Comparison of ENCODE assay signal across 12 cellular contexts in the genomic region with DNA sequence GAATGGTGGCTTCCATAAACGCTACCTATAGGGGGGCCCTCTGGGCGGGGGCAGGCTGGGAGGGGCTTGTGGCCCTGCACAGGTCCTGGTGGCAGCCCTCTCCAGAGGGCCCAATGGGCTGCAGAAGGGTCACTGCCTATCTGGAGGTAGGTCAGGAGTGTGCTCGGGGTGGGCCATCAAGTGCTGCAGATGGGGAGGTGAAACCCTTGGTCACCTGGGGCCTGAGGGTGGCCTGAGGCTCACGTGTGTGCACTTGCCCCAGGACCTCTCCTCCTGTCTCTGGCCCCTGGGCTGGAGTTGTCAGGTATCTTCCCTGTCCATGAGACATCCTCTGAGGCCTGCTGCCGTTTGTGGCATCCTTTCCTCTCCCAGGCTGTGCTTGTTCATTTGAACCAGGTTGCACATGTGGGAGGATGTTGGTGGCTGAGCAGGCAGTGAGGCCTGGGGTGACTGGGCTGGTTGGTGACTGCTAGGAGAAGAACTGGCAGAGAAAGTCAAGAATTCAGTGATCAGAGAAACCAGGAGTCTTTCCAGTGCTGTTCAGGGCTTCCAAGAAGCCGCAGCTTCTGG. TPM values are rescaled to one million over a fixed set of nuclear protein-coding genes. Genes with fewer than 3 reads are reported as not detected.
DNase-seq lines count a peak whose midpoint lies in the region; ATAC-seq and TF ChIP-seq lines count a peak whose summit lies in the region.
"Had no signal": no experiment of that assay in that cellular context is flagged by ENCODE, and none has a peak within 500 bp of the region (broad histone marks: within the 10 kb centered on the region; RNA-seq: fewer than 3 reads in every experiment).

No MANE protein-coding gene starts in this region.

- DNase-seq in CD4-positive, alpha-beta memory T cell = no peak
- DNase-seq in T-cell = no peak
- no peak for DNase-seq in endothelial cell (ENCODE audit: low spot score)
- DNase-seq in GM20000 (ENCODE audit: low spot score) = no peak
- no peak for DNase-seq in SJCRH30
- DNase-seq: amniotic stem cell; retina; stimulated activated CD4-positive, alpha-beta T cell treated with anti-CD3 and anti-CD28 coated beads, Interleukin-4, amount 100 ng/mL, for 4 hours; stimulated activated naive CD4-positive, alpha-beta T cell; SW 1271 had no signal

- no peak overlapping the region for H3K4me3 ChIP-seq in CD4-positive, alpha-beta memory T cell (ENCODE audit: low read length in 2 of 2)
- H3K4me3 ChIP-seq in skeletal muscle tissue (ENCODE audit: low read length in 3 of 3) = no peak overlapping the region
- H3K4me3 ChIP-seq in SJCRH30 = no peak overlapping the region

- POLR2A ChIA-PET in CD4-positive, alpha-beta memory T cell (lab: Charles Lee; ENCODE audit: partially characterized antibody) = interaction anchor here (1.1 kb wide), 1 partner anchor 14 kb away, joined by 3 read pairs; no protein-coding TSS in a partner anchor
- POLR2A ChIA-PET in T-cell (lab: Charles Lee) = no interaction called here

- H3K27me3 ChIP-seq in CD4-positive, alpha-beta memory T cell (ENCODE audit: insufficient read depth, low read length) = no peaks in the 10 kb centered on the region
- H3K27me3 ChIP-seq in skeletal muscle tissue (ENCODE audit: control insufficient read depth in 3 of 3, insufficient read depth in 3 of 3, low read length in 3 of 3) (no peaks in the 10 kb centered on the region), SJCRH30 (no peaks in the 10 kb centered on the region)

- H3K27me3 Mint-ChIP-seq in CD4-positive, alpha-beta memory T cell = no peaks in the 10 kb centered on the region
- no peaks in the 10 kb centered on the region for H3K27me3 Mint-ChIP-seq in T-cell
- peaks cover 19% of the 10 kb centered on the region for H3K27me3 Mint-ChIP-seq in endothelial cell (ENCODE audit: unreplicated experiment)

- CTCF ChIA-PET in CD4-positive, alpha-beta memory T cell (lab: Charles Lee; ENCODE audit: partially characterized antibody) = interaction anchor here (1.0 to 21.6 kb wide), 4 partner anchors 12 to 138 kb away, joined by 3 to 814 read pairs (median 18); partner anchors contain the start of gene TSPAN14
- CTCF ChIA-PET in T-cell (lab: Charles Lee) = no interaction called here

- peaks cover 66 to 84% of the 10 kb centered on the region in 2 donors for H3K36me3 Mint-ChIP-seq in CD4-positive, alpha-beta memory T cell
- H3K36me3 Mint-ChIP-seq in T-cell (peaks cover 65% of the 10 kb centered on the region), endothelial cell (ENCODE audit: low read depth, unreplicated experiment) (peaks cover 55% of the 10 kb centered on the region)

- no peak overlapping the region for H3K9ac ChIP-seq in skeletal muscle tissue (ENCODE audit: low read depth in 1 of 3, low read length in 3 of 3)

- H3K4me1 ChIP-seq in CD4-positive, alpha-beta memory T cell (ENCODE audit: insufficient read depth, low read length) = no peaks in the 10 kb centered on the region
- H3K4me1 ChIP-seq in skeletal muscle tissue (ENCODE audit: control insufficient read depth in 3 of 3, insufficient read depth in 3 of 3, low read length in 3 of 3) (peaks cover 0 to 30% (median 24%) of the 10 kb centered on the region in 3 donors), SJCRH30 (no peaks in the 10 kb centered on the region)

- no peak for ATAC-seq in T-cell (replicated peaks in 1 of 4)
- no peak for ATAC-seq in HG03571 (IDR thresholded peaks at IDR 0.05; ENCODE audit: unreplicated experiment)

- peaks cover 96% of the 10 kb centered on the region for H3K36me3 ChIP-seq in CD4-positive, alpha-beta memory T cell (ENCODE audit: insufficient read depth, low read length)
- H3K36me3 ChIP-seq in skeletal muscle tissue (ENCODE audit: control insufficient read depth in 3 of 3, insufficient read depth in 3 of 3, low read length in 3 of 3) = peaks cover 41 to 65% (median 56%) of the 10 kb centered on the region in 3 donors
- peaks cover 24% of the 10 kb centered on the region for H3K36me3 ChIP-seq in SJCRH30

- H3K4me3 Mint-ChIP-seq in CD4-positive, alpha-beta memory T cell = no peak overlapping the region
- no peak overlapping the region for H3K4me3 Mint-ChIP-seq in T-cell
- H3K4me3 Mint-ChIP-seq in endothelial cell (ENCODE audit: unreplicated experiment) = peak overlapping the region; percentile 37

- intact Hi-C loops in CD4-positive, alpha-beta memory T cell (cut with micrococcal nuclease) = no loop called here

- TF ChIP-seq CTCF in endothelial cell (IDR thresholded peaks at IDR 0.05; ENCODE audit: unreplicated experiment) = no peak
- TF ChIP-seq CTCF in GM20000 (IDR thresholded peaks at IDR 0.05; ENCODE audit: extremely low read depth, missing control alignments) = no peak

- peaks cover 8 to 17% (median 12%) of the 10 kb centered on the region in 4 donors for H3K4me1 Mint-ChIP-seq in CD4-positive, alpha-beta memory T cell
- H3K4me1 Mint-ChIP-seq in T-cell = peaks cover 24 to 52% (median 32%) of the 10 kb centered on the region in 3 donors
- peaks cover 30% of the 10 kb centered on the region for H3K4me1 Mint-ChIP-seq in endothelial cell (ENCODE audit: unreplicated experiment)

- peaks cover 0 to 4% (median 0%) of the 10 kb centered on the region in 8 donors for H3K9me3 Mint-ChIP-seq in CD4-positive, alpha-beta memory T cell
- H3K9me3 Mint-ChIP-seq in T-cell = no peaks in the 10 kb centered on the region
- H3K9me3 Mint-ChIP-seq in endothelial cell (ENCODE audit: unreplicated experiment) = no peaks in the 10 kb centered on the region

- H3K27ac ChIP-seq in CD4-positive, alpha-beta memory T cell (ENCODE audit: low read depth, low read length) = no peak overlapping the region
- peak overlapping the region; percentile 60 for H3K27ac ChIP-seq in skeletal muscle tissue (ENCODE audit: low read depth, low read length)
- H3K27ac ChIP-seq in SJCRH30 = no peak overlapping the region

- peak overlapping the region in 4 of 7 donors; percentile 68 to 78 (median 75) for H3K27ac Mint-ChIP-seq in CD4-positive, alpha-beta memory T cell
- H3K27ac Mint-ChIP-seq in T-cell (peak overlapping the region; percentile 74 to 84), endothelial cell (ENCODE audit: unreplicated experiment) (peak overlapping the region; percentile 74)

- no peaks in the 10 kb centered on the region for H3K9me3 ChIP-seq in CD4-positive, alpha-beta memory T cell (ENCODE audit: control insufficient read depth in 1 of 2, low read length in 2 of 2)
- H3K9me3 ChIP-seq in skeletal muscle tissue (ENCODE audit: control insufficient read depth in 3 of 3, low read length in 3 of 3) (no peaks in the 10 kb centered on the region), SJCRH30 (replicated peaks) (no peaks in the 10 kb centered on the region)

RNA-seq across cellular contexts. Expression of gene SH2D4B, which starts 21.1 kb away (rescaled TPM):
- total RNA-seq in CD4-positive, alpha-beta memory T cell = under 1 TPM; 0.17 TPM
- polyA plus RNA-seq in CD4-positive, alpha-beta memory T cell = not detected
- under 1 TPM; 0.12 to 0.26 (median 0.23) TPM for total RNA-seq in T-cell
- total RNA-seq in endothelial cell (ENCODE audit: unreplicated experiment) = 0.23 TPM
- under 0.01 TPM for total RNA-seq in skeletal muscle tissue
- total RNA-seq in SJCRH30 (2014; rRNA removed; shearing (Covaris generic)) = not detected in 2 replicates
